In the genomic region with DNA sequence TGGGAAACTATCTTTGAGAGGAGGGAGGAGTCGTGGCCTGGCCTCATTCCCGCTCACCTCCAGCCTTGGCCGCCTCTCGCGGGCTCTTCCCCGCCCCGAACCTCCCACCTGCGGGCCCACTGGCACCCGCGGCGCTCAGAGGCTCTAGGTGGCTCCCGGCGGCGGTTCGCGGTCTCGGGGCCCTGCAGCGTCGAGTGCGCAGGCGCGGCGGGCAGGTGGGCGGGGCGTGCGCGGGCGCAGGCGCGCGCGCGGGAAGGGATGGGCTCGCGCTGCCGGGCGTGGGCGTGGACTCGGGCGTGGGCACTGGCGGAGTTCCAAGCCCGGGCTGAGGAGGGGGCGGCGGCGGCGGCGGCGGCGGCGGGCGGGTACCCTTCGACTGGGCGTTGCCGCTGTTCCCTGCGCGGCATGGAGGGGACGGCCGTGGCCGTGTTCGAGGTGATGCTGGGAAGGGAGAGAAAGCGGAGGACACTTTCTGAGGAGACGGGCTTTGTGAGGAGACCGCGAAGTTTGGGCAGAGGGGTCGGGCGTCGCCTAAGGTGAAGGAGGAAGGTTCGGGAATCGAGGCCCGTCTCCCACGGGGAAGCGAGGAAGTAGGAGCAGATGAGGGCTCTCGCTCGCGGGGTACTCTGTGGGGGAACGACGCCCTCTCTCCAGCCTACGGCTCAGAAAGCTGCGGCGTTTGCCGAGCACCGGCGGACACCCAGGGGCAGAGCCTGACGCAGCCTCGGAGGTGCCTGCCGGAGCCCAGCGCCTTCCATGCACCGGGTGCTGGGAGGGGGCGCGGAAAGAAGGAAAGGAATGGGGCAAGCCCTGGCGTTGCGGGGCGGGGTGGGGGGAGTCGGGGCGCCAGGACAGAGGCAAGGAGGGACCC, we compare ENCODE assay signal across 1 cellular context.
TF ChIP-seq lines count a peak whose summit lies in the region.

No MANE protein-coding gene starts in this region.

TF ChIP-seq in HepG2, 621 proteins besides CTCF, POLR2A, EP300 and RAD21 (continued from another document and continues in another):
- TF ChIP-seq, protein P1, sequence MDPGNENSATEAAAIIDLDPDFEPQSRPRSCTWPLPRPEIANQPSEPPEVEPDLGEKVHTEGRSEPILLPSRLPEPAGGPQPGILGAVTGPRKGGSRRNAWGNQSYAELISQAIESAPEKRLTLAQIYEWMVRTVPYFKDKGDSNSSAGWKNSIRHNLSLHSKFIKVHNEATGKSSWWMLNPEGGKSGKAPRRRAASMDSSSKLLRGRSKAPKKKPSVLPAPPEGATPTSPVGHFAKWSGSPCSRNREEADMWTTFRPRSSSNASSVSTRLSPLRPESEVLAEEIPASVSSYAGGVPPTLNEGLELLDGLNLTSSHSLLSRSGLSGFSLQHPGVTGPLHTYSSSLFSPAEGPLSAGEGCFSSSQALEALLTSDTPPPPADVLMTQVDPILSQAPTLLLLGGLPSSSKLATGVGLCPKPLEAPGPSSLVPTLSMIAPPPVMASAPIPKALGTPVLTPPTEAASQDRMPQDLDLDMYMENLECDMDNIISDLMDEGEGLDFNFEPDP (CRISPR knock-in tag; conservative IDR thresholded peaks at IDR 0.05), result no peak
- no peak for TF ChIP-seq ZZZ3 (CRISPR knock-in tag; IDR thresholded peaks at IDR 0.05; ENCODE audit: borderline replicate concordance)
- no peak for TF ChIP-seq ELF1 (CRISPR knock-in tag; IDR thresholded peaks at IDR 0.05)
- TF ChIP-seq HOXA3 (CRISPR knock-in tag; IDR thresholded peaks at IDR 0.05), result peak; percentile 53; the same call in 1 of the 2 replicates
- TF ChIP-seq, protein P2, sequence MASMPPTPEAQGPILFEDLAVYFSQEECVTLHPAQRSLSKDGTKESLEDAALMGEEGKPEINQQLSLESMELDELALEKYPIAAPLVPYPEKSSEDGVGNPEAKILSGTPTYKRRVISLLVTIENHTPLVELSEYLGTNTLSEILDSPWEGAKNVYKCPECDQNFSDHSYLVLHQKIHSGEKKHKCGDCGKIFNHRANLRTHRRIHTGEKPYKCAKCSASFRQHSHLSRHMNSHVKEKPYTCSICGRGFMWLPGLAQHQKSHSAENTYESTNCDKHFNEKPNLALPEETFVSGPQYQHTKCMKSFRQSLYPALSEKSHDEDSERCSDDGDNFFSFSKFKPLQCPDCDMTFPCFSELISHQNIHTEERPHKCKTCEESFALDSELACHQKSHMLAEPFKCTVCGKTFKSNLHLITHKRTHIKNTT (CRISPR knock-in tag; IDR thresholded peaks at IDR 0.05), result no peak
- no peak for TF ChIP-seq MEIS2 (CRISPR knock-in tag; IDR thresholded peaks at IDR 0.05)
- TF ChIP-seq, protein P3, sequence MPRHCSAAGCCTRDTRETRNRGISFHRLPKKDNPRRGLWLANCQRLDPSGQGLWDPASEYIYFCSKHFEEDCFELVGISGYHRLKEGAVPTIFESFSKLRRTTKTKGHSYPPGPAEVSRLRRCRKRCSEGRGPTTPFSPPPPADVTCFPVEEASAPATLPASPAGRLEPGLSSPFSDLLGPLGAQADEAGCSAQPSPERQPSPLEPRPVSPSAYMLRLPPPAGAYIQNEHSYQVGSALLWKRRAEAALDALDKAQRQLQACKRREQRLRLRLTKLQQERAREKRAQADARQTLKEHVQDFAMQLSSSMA (CRISPR knock-in tag; IDR thresholded peaks at IDR 0.05), result no peak; the same call in 1 of the 2 replicates
- peak; percentile 41; the same call in 1 of the 2 replicates for TF ChIP-seq ETV5 (CRISPR knock-in tag; IDR thresholded peaks at IDR 0.05; ENCODE audit: borderline replicate concordance)
- TF ChIP-seq, protein P4, sequence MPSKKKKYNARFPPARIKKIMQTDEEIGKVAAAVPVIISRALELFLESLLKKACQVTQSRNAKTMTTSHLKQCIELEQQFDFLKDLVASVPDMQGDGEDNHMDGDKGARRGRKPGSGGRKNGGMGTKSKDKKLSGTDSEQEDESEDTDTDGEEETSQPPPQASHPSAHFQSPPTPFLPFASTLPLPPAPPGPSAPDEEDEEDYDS (CRISPR knock-in tag; IDR thresholded peaks at IDR 0.05), result peak; percentile 34; the same call in 1 of the 2 replicates
- peak; percentile 88 for TF ChIP-seq RBFOX2 (IDR thresholded peaks at IDR 0.05; ENCODE audit: low read depth, low read length)
- no peak for TF ChIP-seq ZNF737 (CRISPR knock-in tag; IDR thresholded peaks at IDR 0.05; ENCODE audit: borderline replicate concordance)
- 0 out of 2 replicates have a peak, but pooled peaks have one; percentile 58 for TF ChIP-seq PCBP1 (IDR thresholded peaks at IDR 0.05; ENCODE audit: borderline replicate concordance, low read depth, low read length)
- TF ChIP-seq, protein P5, sequence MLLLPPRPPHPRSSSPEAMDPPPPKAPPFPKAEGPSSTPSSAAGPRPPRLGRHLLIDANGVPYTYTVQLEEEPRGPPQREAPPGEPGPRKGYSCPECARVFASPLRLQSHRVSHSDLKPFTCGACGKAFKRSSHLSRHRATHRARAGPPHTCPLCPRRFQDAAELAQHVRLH (CRISPR knock-in tag; IDR thresholded peaks at IDR 0.05; ENCODE audit: borderline replicate concordance, low read depth), result no peak
- TF ChIP-seq ZKSCAN1 (IDR thresholded peaks at IDR 0.05; ENCODE audit: low read length), result no peak
- TF ChIP-seq SP140L (CRISPR knock-in tag; IDR thresholded peaks at IDR 0.05; ENCODE audit: borderline replicate concordance), result no peak
- no peak for TF ChIP-seq DR1 (CRISPR knock-in tag; IDR thresholded peaks at IDR 0.05)
- TF ChIP-seq, protein P6, sequence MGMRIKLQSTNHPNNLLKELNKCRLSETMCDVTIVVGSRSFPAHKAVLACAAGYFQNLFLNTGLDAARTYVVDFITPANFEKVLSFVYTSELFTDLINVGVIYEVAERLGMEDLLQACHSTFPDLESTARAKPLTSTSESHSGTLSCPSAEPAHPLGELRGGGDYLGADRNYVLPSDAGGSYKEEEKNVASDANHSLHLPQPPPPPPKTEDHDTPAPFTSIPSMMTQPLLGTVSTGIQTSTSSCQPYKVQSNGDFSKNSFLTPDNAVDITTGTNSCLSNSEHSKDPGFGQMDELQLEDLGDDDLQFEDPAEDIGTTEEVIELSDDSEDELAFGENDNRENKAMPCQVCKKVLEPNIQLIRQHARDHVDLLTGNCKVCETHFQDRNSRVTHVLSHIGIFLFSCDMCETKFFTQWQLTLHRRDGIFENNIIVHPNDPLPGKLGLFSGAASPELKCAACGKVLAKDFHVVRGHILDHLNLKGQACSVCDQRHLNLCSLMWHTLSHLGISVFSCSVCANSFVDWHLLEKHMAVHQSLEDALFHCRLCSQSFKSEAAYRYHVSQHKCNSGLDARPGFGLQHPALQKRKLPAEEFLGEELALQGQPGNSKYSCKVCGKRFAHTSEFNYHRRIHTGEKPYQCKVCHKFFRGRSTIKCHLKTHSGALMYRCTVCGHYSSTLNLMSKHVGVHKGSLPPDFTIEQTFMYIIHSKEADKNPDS (CRISPR knock-in tag; IDR thresholded peaks at IDR 0.05), result no peak
- no peak for TF ChIP-seq MAFF (IDR thresholded peaks at IDR 0.05; ENCODE audit: low read depth, low read length)
- no peak for TF ChIP-seq ZNF343 (CRISPR knock-in tag; IDR thresholded peaks at IDR 0.05)
- TF ChIP-seq THAP11 (CRISPR knock-in tag; IDR thresholded peaks at IDR 0.05), result 0 out of 2 replicates have a peak, but pooled peaks have one; percentile 46
- TF ChIP-seq KLF15 (CRISPR knock-in tag; IDR thresholded peaks at IDR 0.05; ENCODE audit: borderline replicate concordance), result no peak
- TF ChIP-seq ZNF761 (CRISPR knock-in tag; conservative IDR thresholded peaks at IDR 0.05), result peak; percentile 91
- TF ChIP-seq ATF7 (IDR thresholded peaks at IDR 0.05), result no peak
- no peak for TF ChIP-seq ATF7 (CRISPR knock-in tag; IDR thresholded peaks at IDR 0.05)
- no peak for TF ChIP-seq NFIC (IDR thresholded peaks at IDR 0.05; ENCODE audit: low read length)
- TF ChIP-seq ZNF674 (CRISPR knock-in tag; IDR thresholded peaks at IDR 0.05; ENCODE audit: low read depth), result no peak
- no peak for TF ChIP-seq BRCA1 (CRISPR knock-in tag; IDR thresholded peaks at IDR 0.05)
- TF ChIP-seq ZMYM3 (CRISPR knock-in tag; IDR thresholded peaks at IDR 0.05), result no peak
- peak; percentile 30; the same call in 1 of the 2 replicates for TF ChIP-seq ZNF891 (CRISPR knock-in tag; IDR thresholded peaks at IDR 0.05)
- TF ChIP-seq PPARG (CRISPR knock-in tag; conservative IDR thresholded peaks at IDR 0.05), result no peak
- TF ChIP-seq U2AF2 (IDR thresholded peaks at IDR 0.05; ENCODE audit: low read depth, low read length), result no peak
- TF ChIP-seq ZNF619 (CRISPR knock-in tag; IDR thresholded peaks at IDR 0.05), result no peak
- no peak; the same call in 1 of the 2 replicates for TF ChIP-seq SAFB2 (CRISPR knock-in tag; IDR thresholded peaks at IDR 0.05; ENCODE audit: borderline replicate concordance, low read depth)
- TF ChIP-seq, protein P7, sequence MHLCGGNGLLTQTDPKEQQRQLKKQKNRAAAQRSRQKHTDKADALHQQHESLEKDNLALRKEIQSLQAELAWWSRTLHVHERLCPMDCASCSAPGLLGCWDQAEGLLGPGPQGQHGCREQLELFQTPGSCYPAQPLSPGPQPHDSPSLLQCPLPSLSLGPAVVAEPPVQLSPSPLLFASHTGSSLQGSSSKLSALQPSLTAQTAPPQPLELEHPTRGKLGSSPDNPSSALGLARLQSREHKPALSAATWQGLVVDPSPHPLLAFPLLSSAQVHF (CRISPR knock-in tag; IDR thresholded peaks at IDR 0.05), result no peak
- 0 out of 2 replicates have a peak, but pooled peaks have one; percentile 45 for TF ChIP-seq ZNF234 (CRISPR knock-in tag; conservative IDR thresholded peaks at IDR 0.05)
- TF ChIP-seq GATAD1 (CRISPR knock-in tag; IDR thresholded peaks at IDR 0.05), result 0 out of 2 replicates have a peak, but pooled peaks have one; percentile 38
- TF ChIP-seq, protein P8, sequence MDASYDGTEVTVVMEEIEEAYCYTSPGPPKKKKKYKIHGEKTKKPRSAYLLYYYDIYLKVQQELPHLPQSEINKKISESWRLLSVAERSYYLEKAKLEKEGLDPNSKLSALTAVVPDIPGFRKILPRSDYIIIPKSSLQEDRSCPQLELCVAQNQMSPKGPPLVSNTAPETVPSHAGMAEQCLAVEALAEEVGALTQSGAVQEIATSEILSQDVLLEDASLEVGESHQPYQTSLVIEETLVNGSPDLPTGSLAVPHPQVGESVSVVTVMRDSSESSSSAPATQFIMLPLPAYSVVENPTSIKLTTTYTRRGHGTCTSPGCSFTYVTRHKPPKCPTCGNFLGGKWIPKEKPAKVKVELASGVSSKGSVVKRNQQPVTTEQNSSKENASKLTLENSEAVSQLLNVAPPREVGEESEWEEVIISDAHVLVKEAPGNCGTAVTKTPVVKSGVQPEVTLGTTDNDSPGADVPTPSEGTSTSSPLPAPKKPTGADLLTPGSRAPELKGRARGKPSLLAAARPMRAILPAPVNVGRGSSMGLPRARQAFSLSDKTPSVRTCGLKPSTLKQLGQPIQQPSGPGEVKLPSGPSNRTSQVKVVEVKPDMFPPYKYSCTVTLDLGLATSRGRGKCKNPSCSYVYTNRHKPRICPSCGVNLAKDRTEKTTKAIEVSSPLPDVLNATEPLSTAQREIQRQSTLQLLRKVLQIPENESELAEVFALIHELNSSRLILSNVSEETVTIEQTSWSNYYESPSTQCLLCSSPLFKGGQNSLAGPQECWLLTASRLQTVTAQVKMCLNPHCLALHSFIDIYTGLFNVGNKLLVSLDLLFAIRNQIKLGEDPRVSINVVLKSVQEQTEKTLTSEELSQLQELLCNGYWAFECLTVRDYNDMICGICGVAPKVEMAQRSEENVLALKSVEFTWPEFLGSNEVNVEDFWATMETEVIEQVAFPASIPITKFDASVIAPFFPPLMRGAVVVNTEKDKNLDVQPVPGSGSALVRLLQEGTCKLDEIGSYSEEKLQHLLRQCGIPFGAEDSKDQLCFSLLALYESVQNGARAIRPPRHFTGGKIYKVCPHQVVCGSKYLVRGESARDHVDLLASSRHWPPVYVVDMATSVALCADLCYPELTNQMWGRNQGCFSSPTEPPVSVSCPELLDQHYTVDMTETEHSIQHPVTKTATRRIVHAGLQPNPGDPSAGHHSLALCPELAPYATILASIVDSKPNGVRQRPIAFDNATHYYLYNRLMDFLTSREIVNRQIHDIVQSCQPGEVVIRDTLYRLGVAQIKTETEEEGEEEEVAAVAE (CRISPR knock-in tag; IDR thresholded peaks at IDR 0.05; ENCODE audit: borderline replicate concordance), result no peak
- no peak for TF ChIP-seq MIXL1 (CRISPR knock-in tag; IDR thresholded peaks at IDR 0.05)
- TF ChIP-seq, protein P9, sequence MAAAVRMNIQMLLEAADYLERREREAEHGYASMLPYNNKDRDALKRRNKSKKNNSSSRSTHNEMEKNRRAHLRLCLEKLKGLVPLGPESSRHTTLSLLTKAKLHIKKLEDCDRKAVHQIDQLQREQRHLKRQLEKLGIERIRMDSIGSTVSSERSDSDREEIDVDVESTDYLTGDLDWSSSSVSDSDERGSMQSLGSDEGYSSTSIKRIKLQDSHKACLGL (CRISPR knock-in tag; IDR thresholded peaks at IDR 0.05), result 0 out of 2 replicates have a peak, but pooled peaks have one; percentile 45
- TF ChIP-seq, protein P10, sequence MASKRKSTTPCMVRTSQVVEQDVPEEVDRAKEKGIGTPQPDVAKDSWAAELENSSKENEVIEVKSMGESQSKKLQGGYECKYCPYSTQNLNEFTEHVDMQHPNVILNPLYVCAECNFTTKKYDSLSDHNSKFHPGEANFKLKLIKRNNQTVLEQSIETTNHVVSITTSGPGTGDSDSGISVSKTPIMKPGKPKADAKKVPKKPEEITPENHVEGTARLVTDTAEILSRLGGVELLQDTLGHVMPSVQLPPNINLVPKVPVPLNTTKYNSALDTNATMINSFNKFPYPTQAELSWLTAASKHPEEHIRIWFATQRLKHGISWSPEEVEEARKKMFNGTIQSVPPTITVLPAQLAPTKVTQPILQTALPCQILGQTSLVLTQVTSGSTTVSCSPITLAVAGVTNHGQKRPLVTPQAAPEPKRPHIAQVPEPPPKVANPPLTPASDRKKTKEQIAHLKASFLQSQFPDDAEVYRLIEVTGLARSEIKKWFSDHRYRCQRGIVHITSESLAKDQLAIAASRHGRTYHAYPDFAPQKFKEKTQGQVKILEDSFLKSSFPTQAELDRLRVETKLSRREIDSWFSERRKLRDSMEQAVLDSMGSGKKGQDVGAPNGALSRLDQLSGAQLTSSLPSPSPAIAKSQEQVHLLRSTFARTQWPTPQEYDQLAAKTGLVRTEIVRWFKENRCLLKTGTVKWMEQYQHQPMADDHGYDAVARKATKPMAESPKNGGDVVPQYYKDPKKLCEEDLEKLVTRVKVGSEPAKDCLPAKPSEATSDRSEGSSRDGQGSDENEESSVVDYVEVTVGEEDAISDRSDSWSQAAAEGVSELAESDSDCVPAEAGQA (IDR thresholded peaks at IDR 0.05; ENCODE audit: low read depth), result no peak
- TF ChIP-seq, protein P10 (CRISPR knock-in tag; IDR thresholded peaks at IDR 0.05; ENCODE audit: borderline replicate concordance), result no peak
- TF ChIP-seq RELA (CRISPR knock-in tag; IDR thresholded peaks at IDR 0.05), result no peak
- no peak for TF ChIP-seq GPN1 (CRISPR knock-in tag; IDR thresholded peaks at IDR 0.05; ENCODE audit: borderline replicate concordance)
